Comparison of ENCODE assay signal across 12 cellular contexts in the genomic region with DNA sequence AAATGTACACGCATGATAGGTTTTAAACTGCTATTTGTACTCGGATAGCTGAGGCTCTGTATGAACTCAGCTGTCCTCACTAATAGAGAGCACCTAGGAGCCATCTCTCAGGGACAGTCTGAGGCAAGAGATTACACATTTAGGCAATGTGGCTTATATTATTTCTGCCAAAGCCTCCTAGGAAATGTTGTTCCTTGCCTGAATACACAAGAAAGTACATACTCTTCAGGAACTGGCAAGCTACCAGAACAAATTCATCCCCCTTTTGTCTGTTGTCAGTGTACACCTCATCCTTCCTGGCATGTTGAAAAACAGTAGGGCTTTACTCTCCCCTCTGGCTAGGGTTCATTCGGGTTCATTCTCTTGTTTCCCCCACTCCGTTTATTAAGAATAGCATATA.
DNase-seq lines count a peak whose midpoint lies in the region; ATAC-seq and TF ChIP-seq lines count a peak whose summit lies in the region.
"Had no signal": no experiment of that assay in that cellular context is flagged by ENCODE, and none has a peak within 500 bp of the region (broad histone marks: within the 10 kb centered on the region; RNA-seq: fewer than 3 reads in every experiment).

No MANE protein-coding gene starts in this region.

- peaks cover 12% of the 10 kb centered on the region for H3K4me1 Mint-ChIP-seq in mesothelial cell of epicardium
- H3K4me1 Mint-ChIP-seq: IgD-negative memory B cell had no signal

- H3K27ac Mint-ChIP-seq in mesothelial cell of epicardium: peak overlapping the region; percentile 60
- H3K27ac Mint-ChIP-seq: CD8-positive, alpha-beta T cell; IgD-negative memory B cell had no signal

- CTCF ChIA-PET in PC-3 (lab: Charles Lee): no interaction called here
- CTCF ChIA-PET in PC-9 (lab: Charles Lee): no interaction called here

- H3K9me3 Mint-ChIP-seq in mesothelial cell of epicardium: no peaks in the 10 kb centered on the region

- DNase-seq in DMS153 treated with DMSO at 0.1 percent for 48 hours (lab: John Stamatoyannopoulos, UW; ENCODE audit: unreplicated experiment): peak; percentile 31
- peak; percentile 18 to 67 for DNase-seq in NCI-H2081 (lab: John Stamatoyannopoulos, UW)
- peak; percentile 5 for DNase-seq in PC-3
- DNase-seq in mesothelial cell of epicardium (ENCODE audit: low spot score in 2 of 2, unreplicated experiment in 2 of 2): no peak
- DNase-seq in cerebellar nuclear complex (lab: John Stamatoyannopoulos, UW): no peak
- DNase-seq in PC-9: no peak
- DNase-seq: CD8-positive, alpha-beta T cell; MV-4-11; NCI-H526; T-helper 2 cell had no signal

- no peaks in the 10 kb centered on the region for H3K27me3 ChIP-seq in PC-3 (ENCODE audit: low read length)
- no peaks in the 10 kb centered on the region for H3K27me3 ChIP-seq in PC-9 (ENCODE audit: insufficient read depth, low read depth)

- H3K27ac ChIP-seq in PC-3 (ENCODE audit: low read length) (no peak overlapping the region), PC-9 (no peak overlapping the region)

- BruUV-seq in PC-3 (replicated peaks; lab: Mats Ljungman, UMichigan) (no TSS peak), PC-9 (replicated peaks; lab: Mats Ljungman, UMichigan) (no TSS peak)

- no peak overlapping the region for H2AFZ ChIP-seq in PC-3 (ENCODE audit: low read length)
- H2AFZ ChIP-seq in PC-9: no peak overlapping the region

- H3K79me2 ChIP-seq in PC-3 (ENCODE audit: low read length) (no peaks in the 10 kb centered on the region), PC-9 (ENCODE audit: low read depth) (no peaks in the 10 kb centered on the region)

- TF ChIP-seq CTCF in PC-3 (conservative IDR thresholded peaks at IDR 0.05; ENCODE audit: low read depth, low read length): no peak
- no peak for TF ChIP-seq CTCF in mesothelial cell of epicardium (IDR thresholded peaks at IDR 0.05; ENCODE audit: unreplicated experiment)
- TF ChIP-seq CTCF in PC-9 (conservative IDR thresholded peaks at IDR 0.05): no peak

- no peaks in the 10 kb centered on the region for H3K4me1 ChIP-seq in PC-3 (ENCODE audit: insufficient read depth, low read length)
- H3K4me1 ChIP-seq in PC-9 (replicated peaks; ENCODE audit: insufficient read depth): no peaks in the 10 kb centered on the region

- intact Hi-C loops in PC-3 (cut with micrococcal nuclease) (no loop called here), PC-9 (cut with micrococcal nuclease; ENCODE audit: unreplicated experiment) (no loop called here)

- H3K9me2 ChIP-seq in PC-3 (replicated peaks; ENCODE audit: low read length) (no peaks in the 10 kb centered on the region), PC-9 (ENCODE audit: insufficient read depth) (no peaks in the 10 kb centered on the region)

- H3K4me2 ChIP-seq in PC-3 (ENCODE audit: low read length) (no peak overlapping the region), PC-9 (no peak overlapping the region)

- H3K36me3 Mint-ChIP-seq in mesothelial cell of epicardium: no peaks in the 10 kb centered on the region
- H3K36me3 Mint-ChIP-seq: CD8-positive, alpha-beta T cell; IgD-negative memory B cell had no signal

- H3K9me3 ChIP-seq in PC-3 (ENCODE audit: low read length): 0 out of 2 replicates have a peak, but pooled peaks cover under 1% of the 10 kb centered on the region
- no peaks in the 10 kb centered on the region for H3K9me3 ChIP-seq in PC-9 (ENCODE audit: insufficient read depth, low read depth)

- TF ChIP-seq POLR2A in GM18505 (IDR thresholded peaks at IDR 0.05; ENCODE audit: borderline replicate concordance, extremely low read depth, insufficient read depth, insufficient read length): no peak

- H3K9ac ChIP-seq in PC-3 (ENCODE audit: low read length): no peak overlapping the region

- H3K36me3 ChIP-seq in PC-3 (ENCODE audit: low read depth, low read length) (no peaks in the 10 kb centered on the region), PC-9 (ENCODE audit: low read depth) (no peaks in the 10 kb centered on the region)

- no peaks in the 10 kb centered on the region for H3K27me3 Mint-ChIP-seq in mesothelial cell of epicardium (ENCODE audit: low read depth)
- H3K27me3 Mint-ChIP-seq: IgD-negative memory B cell had no signal

- H4K20me1 ChIP-seq in PC-3 (ENCODE audit: low read length): no peaks in the 10 kb centered on the region
- no peaks in the 10 kb centered on the region for H4K20me1 ChIP-seq in PC-9 (ENCODE audit: insufficient read depth)

- no peak overlapping the region for H3K4me3 Mint-ChIP-seq in mesothelial cell of epicardium
- H3K4me3 Mint-ChIP-seq: CD8-positive, alpha-beta T cell; IgD-negative memory B cell had no signal

- H3K4me3 ChIP-seq in PC-3 (ENCODE audit: low read length) (no peak overlapping the region), PC-9 (no peak overlapping the region)

- H3F3A ChIP-seq in PC-3 (ENCODE audit: low read length, unreplicated experiment) (no peaks in the 10 kb centered on the region), PC-9 (ENCODE audit: insufficient read depth, low read depth) (no peaks in the 10 kb centered on the region)

- ATAC-seq in PC-3: no peak
- ATAC-seq in GM18505 (IDR thresholded peaks at IDR 0.05; ENCODE audit: unreplicated experiment): no peak
- ATAC-seq: CD8-positive, alpha-beta T cell had no signal

- POLR2A ChIA-PET in PC-3 (lab: Charles Lee; ENCODE audit: unreplicated experiment) (no interaction called here), PC-9 (lab: Charles Lee; ENCODE audit: unreplicated experiment) (no interaction called here)

Comparison
In these comparisons a context has a peak if more than half of its experiments do, and no peak if none do; other contexts are left out.
1. DNase-seq: peak in DMS153 treated with DMSO at 0.1 percent for 48 hours (single experiment), NCI-H2081 (2 of 2) and PC-3 (single experiment); none in mesothelial cell of epicardium (0 of 2), cerebellar nuclear complex (0 of 2) and PC-9 (0 of 2).